In genomic region chr16:3134338-3135119, GRCh38 we compare ENCODE assay signal across 8 cellular contexts. TPM values are rescaled to one million over a fixed set of nuclear protein-coding genes. Genes with fewer than 3 reads are reported as not detected.
DNase-seq lines count a peak whose midpoint lies in the region; ATAC-seq, FAIRE-seq and TF ChIP-seq lines count a peak whose summit lies in the region.

Gene ZNF213, plus strand, starts transcription at chr16:3135029. Its CDS starts 2,252 bp downstream, at chr16:3137281.

- FAIRE-seq in kidney (lab: Jason Lieb, UNC), result peak; percentile 79

- no peaks in the 10 kb centered on the region for H3K9me3 ChIP-seq in kidney (ENCODE audit: control insufficient read depth in 1 of 2, low read length in 2 of 2)

- TF ChIP-seq POLR2A in GM19099 (IDR thresholded peaks at IDR 0.05; ENCODE audit: extremely low read depth, insufficient read length, low read depth), result peak; percentile 77

- intact Hi-C loops in kidney (cut with DNase I), result no loop called here

- H3K36me3 ChIP-seq in kidney (ENCODE audit: control insufficient read depth in 1 of 2, insufficient read depth in 2 of 2, low read length in 2 of 2), result no peaks in the 10 kb centered on the region

- H3K27ac ChIP-seq in kidney (ENCODE audit: low read depth in 2 of 2, low read length in 2 of 2), result peak within 1 kb of the TSS; percentile 88 to 93

- H3K9ac ChIP-seq in kidney (ENCODE audit: low read length in 2 of 2), result peak within 1 kb of the TSS; percentile 83 to 99

- TF ChIP-seq CTCF in AG10803 (conservative IDR thresholded peaks at IDR 0.05; ENCODE audit: low read length) (no peak), kidney (IDR thresholded peaks at IDR 0.05; ENCODE audit: borderline replicate concordance, extremely low read depth, insufficient read depth) (no peak)

- peak within 1 kb of the TSS; percentile 100 for H3K4me3 ChIP-seq in AG10803 (ENCODE audit: low read length)
- H3K4me3 ChIP-seq in kidney (ENCODE audit: low read length in 2 of 2), result peak within 1 kb of the TSS; percentile 85 to 99

- H3K4me1 ChIP-seq in kidney (ENCODE audit: control insufficient read depth in 1 of 2, insufficient read depth in 1 of 2, low read depth in 1 of 2, low read length in 2 of 2), result peaks cover 0 to 10% of the 10 kb centered on the region in 2 donors

- peak; percentile 97 for DNase-seq in AG10803 (ENCODE audit: low read depth)
- peak; percentile 98 for DNase-seq in NCI-H460 (ENCODE audit: extremely low read depth, low read depth)
- peak; percentile 93 to 98 for DNase-seq in cerebellar nuclear complex (lab: John Stamatoyannopoulos, UW)
- peak; percentile 98 for DNase-seq in kidney
- peak; percentile 76 to 80 for DNase-seq in stimulated activated CD4-positive, alpha-beta T cell treated with anti-CD3 and anti-CD28 coated beads, Interleukin-15, amount 100 ng/mL, for 1 hour (ENCODE audit: low read depth in 1 of 2, low spot score in 1 of 2)

- ATAC-seq in HG03378 (IDR thresholded peaks at IDR 0.05; ENCODE audit: unreplicated experiment), result peak; percentile 87
- ATAC-seq in activated CD4-positive, CD25-positive, alpha-beta regulatory T cell treated with anti-CD3 and anti-CD28 coated beads, Interleukin-2, amount 50 U/mL, for 24 hours, result peak; percentile 98

RNA-seq across cellular contexts. Expression of gene ZNF213, which starts in this region (rescaled TPM):
- total RNA-seq in NCI-H460 (2014; rRNA removed; shearing (Covaris generic)), result 4.5 and 5.0 TPM in 2 replicates
- polyA plus RNA-seq in NCI-H460 (2014; cell fraction: nucleus; rRNA removed), result 3.2 and 7.9 TPM in 2 replicates
- total RNA-seq in kidney, result 12.5 TPM
- polyA plus RNA-seq in kidney (ENCODE audit: insufficient read depth, low read depth, low replicate concordance), result 5.6 TPM

Comparison
In these comparisons a context has a peak if more than half of its experiments do, and no peak if none do; other contexts are left out.
1. Peak in every context shown above with its lines: DNase-seq, ATAC-seq, H3K4me3 ChIP-seq and H3K27ac ChIP-seq.